11 cellular contexts compared by ENCODE assay signal in the genomic region with DNA sequence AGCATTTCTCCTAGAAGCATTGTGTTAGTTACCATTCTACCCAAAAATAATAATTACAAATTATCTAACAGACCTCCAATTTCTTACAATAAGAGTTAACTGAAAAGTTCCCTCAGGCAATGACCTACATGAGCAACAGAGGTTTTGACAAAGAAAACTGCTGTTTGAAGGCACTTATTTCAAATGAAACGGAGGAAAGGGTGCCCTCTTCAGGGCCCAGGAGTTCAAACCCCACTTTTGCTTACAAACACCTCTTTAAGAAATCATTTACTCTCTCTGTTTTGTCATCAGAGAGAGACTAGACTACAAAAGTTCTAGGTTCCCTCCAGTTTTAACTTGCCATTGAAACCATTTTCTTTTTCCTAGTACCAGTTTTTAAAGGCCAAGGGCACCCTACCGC. TPM values are rescaled to one million over a fixed set of nuclear protein-coding genes. Genes with fewer than 3 reads are reported as not detected.
DNase-seq lines count a peak whose midpoint lies in the region; ATAC-seq and TF ChIP-seq lines count a peak whose summit lies in the region.
"Had no signal": no experiment of that assay in that cellular context is flagged by ENCODE, and none has a peak within 500 bp of the region (broad histone marks: within the 10 kb centered on the region; RNA-seq: fewer than 3 reads in every experiment).

No MANE protein-coding gene starts in this region.

- H3K36me3 ChIP-seq in BLaER1, result peaks cover 41% of the 10 kb centered on the region
- H3K36me3 ChIP-seq in HUES64 (ENCODE audit: insufficient read depth, low read length), result peaks cover 17% of the 10 kb centered on the region

- 39% methylated on average over 2 of the region's 2 CpGs for WGBS in HUES64

- ATAC-seq in HG03139 (IDR thresholded peaks at IDR 0.05; ENCODE audit: unreplicated experiment), result no peak
- no peak for ATAC-seq in HG02970 (IDR thresholded peaks at IDR 0.05; ENCODE audit: low FRiP score, unreplicated experiment)

- 0 out of 2 replicates have a peak overlapping the region, but pooled peaks have one; percentile 42 for H3K4me2 ChIP-seq in BLaER1

- in situ Hi-C loops in astrocyte of the cerebellum (cut with HindIII; ENCODE audit: low sequenced_read_pairs), result no loop called here

- TF ChIP-seq CTCF in astrocyte of the cerebellum (IDR thresholded peaks at IDR 0.05; ENCODE audit: low read depth, low read length, missing control alignments), result peak; percentile 41

- H4K20me1 ChIP-seq in BLaER1, result peaks cover 100% of the 10 kb centered on the region

- H3K9me3 ChIP-seq in BLaER1 (no peaks in the 10 kb centered on the region), HUES64 (ENCODE audit: insufficient read depth, low read depth, low read length) (no peaks in the 10 kb centered on the region)
- H3K9me3 ChIP-seq: gastrocnemius medialis, transverse colon had no signal

- H3K27ac ChIP-seq in BLaER1 (no peak overlapping the region), HUES64 (ENCODE audit: low read depth, low read length) (peak overlapping the region; percentile 22; the same call in 1 of the 2 replicates)
- H3K27ac ChIP-seq: gastrocnemius medialis, RWPE1, transverse colon had no signal

- H3K9ac ChIP-seq in BLaER1 (no peak overlapping the region), HUES64 (ENCODE audit: low read depth, low read length) (0 out of 2 replicates have a peak overlapping the region, but pooled peaks have one; percentile 1)

- H3K4me3 ChIP-seq in BLaER1 (no peak overlapping the region), HUES64 (ENCODE audit: low read length) (no peak overlapping the region), astrocyte of the cerebellum (ENCODE audit: low read depth, low read length) (no peak overlapping the region)
- H3K4me3 ChIP-seq: gastrocnemius medialis, transverse colon had no signal

- DNase-seq in astrocyte of the cerebellum (ENCODE audit: low read depth) (no peak), iPS-NIHi7 (ENCODE audit: extremely low spot score) (peak; percentile 35), T-helper 2 cell (no peak), GM03348 (ENCODE audit: low spot score) (no peak)

- H3K4me1 ChIP-seq in BLaER1 (peaks cover 12% of the 10 kb centered on the region), HUES64 (ENCODE audit: insufficient read depth, low read length) (peaks cover 24% of the 10 kb centered on the region)

- H3K27me3 ChIP-seq in BLaER1 (no peaks in the 10 kb centered on the region), HUES64 (ENCODE audit: insufficient read depth, low read length) (no peaks in the 10 kb centered on the region)
- H3K27me3 ChIP-seq: gastrocnemius medialis, transverse colon had no signal

RNA-seq across cellular contexts. Expression of a gene that starts 56.7 kb away (rescaled TPM):
- 16.7 TPM for polyA plus RNA-seq in HUES64 (2013, experiment 1 of 2)
- 17.1 TPM for polyA plus RNA-seq in HUES64 (2013, experiment 2 of 2)
